Comparison of ENCODE assay signal across 17 cellular contexts in the genomic region with DNA sequence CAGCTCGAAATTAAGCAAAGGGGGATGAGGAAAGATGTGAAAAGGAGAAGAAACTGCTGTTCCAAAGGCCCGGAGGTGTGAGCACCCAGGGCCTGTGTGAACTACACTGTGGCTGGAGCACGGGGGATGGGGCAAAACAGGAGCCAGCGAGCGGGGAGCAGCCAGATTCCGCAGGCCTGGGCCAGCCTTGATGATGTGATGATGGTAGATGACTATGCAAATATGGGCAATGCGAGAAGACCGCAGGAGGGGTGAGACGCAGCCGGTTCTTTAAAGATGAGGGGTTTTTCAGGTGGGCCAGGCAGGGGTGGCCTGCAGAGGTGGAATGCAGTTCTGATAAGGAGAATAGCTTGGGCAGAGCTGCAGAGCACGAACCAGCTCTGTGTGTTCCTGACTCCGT.
"Had no signal": no experiment of that assay in that cellular context is flagged by ENCODE, and none has a peak within 500 bp of the region (broad histone marks: within the 10 kb centered on the region; RNA-seq: fewer than 3 reads in every experiment).

No MANE protein-coding gene starts in this region.

- H3K4me1 Mint-ChIP-seq: natural killer cell, T-cell had no signal

- ATAC-seq: activated CD8-positive, alpha-beta T cell treated with anti-CD3 and anti-CD28 coated beads, Interleukin-2, amount 10 ng/mL, durations not matched to agents 7 days and 5 days; esophagus mucosa; natural killer cell; T-cell had no signal

- H3K9me3 Mint-ChIP-seq: natural killer cell, T-cell, type B pancreatic cell had no signal

- H3K27me3 Mint-ChIP-seq: T-cell, type B pancreatic cell had no signal

- H3K4me3 Mint-ChIP-seq: activated CD8-positive, alpha-beta T cell treated with anti-CD3 and anti-CD28 coated beads, Interleukin-2, amount 10 ng/mL, durations not matched to agents 7 days and 5 days; natural killer cell; T-cell; type B pancreatic cell had no signal

- H3K27ac ChIP-seq: left ventricle myocardium inferior, VCaP had no signal

- H3K9me3 ChIP-seq: left ventricle myocardium inferior, SK-N-SH had no signal

- H3K4me3 ChIP-seq: left ventricle myocardium inferior had no signal

- DNase-seq: activated CD4-positive, alpha-beta T cell treated with anti-CD3 and anti-CD28 coated beads for 4 hours; activated CD8-positive, alpha-beta memory T cell treated with anti-CD3 and anti-CD28 coated beads, Interleukin-2, amount 50 U/mL, for 4 hours; activated CD8-positive, alpha-beta T cell treated with anti-CD3 and anti-CD28 coated beads, Interleukin-2, amount 10 ng/mL, durations not matched to agents 7 days and 5 days; activated gamma-delta T cell treated with Interleukin-2 at 50 U/mL for 16 hours; activated T-cell treated with anti-CD3 and anti-CD28 coated beads, Interleukin-2, amount 50 U/mL, for 48 hours; left ventricle myocardium inferior; mesenchymal stem cell; natural killer cell; nucleus accumbens; posterior cingulate gyrus; SK-N-SH; stimulated activated CD4-positive, alpha-beta T cell treated with anti-CD3 and anti-CD28 coated beads, Interleukin-2, amount 100 ng/mL, for 48 hours; stimulated activated naive CD4-positive, alpha-beta T cell treated with Interleukin-2 at 50 U/mL for 16 hours; T-cell had no signal

- H3K27ac Mint-ChIP-seq: activated CD8-positive, alpha-beta T cell treated with anti-CD3 and anti-CD28 coated beads, Interleukin-2, amount 10 ng/mL, durations not matched to agents 7 days and 5 days; natural killer cell; T-cell; type B pancreatic cell had no signal
